ENCODE assay signal across 1 cellular context in the genomic region with DNA sequence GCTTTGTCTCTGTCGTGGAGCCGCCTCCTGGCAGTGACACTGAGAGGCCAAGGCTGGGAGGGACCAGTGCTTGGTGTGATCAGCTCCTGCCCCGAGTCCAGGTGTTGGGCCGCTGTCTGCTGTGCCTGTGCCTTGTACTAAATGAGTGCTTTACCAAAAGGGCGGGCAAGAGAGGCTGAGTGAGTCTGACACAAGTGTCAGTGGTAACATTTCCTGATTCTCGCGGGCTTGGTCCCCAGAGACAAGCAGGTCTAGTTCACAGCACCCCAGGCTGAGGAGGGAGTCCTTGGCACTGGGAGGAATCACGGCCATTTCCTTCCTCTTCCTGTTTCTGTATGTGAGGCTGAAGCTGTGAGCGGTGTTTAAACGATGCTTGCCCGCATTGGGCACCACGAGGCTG.
TF ChIP-seq lines count a peak whose summit lies in the region.

No MANE protein-coding gene starts in this region.

TF ChIP-seq in HepG2, 621 proteins besides CTCF, POLR2A, EP300 and RAD21:
- TF ChIP-seq JARID2 (CRISPR knock-in tag; IDR thresholded peaks at IDR 0.05; ENCODE audit: insufficient replicate concordance) (no peak), ZFP62 (CRISPR knock-in tag; IDR thresholded peaks at IDR 0.05) (no peak), MAFF (IDR thresholded peaks at IDR 0.05; ENCODE audit: low read depth, low read length) (no peak), ZNF24 (IDR thresholded peaks at IDR 0.05) (no peak), ZBTB3 (CRISPR knock-in tag; IDR thresholded peaks at IDR 0.05; ENCODE audit: borderline replicate concordance, low read depth) (no peak), ZNF790 (CRISPR knock-in tag; IDR thresholded peaks at IDR 0.05; ENCODE audit: borderline replicate concordance) (no peak)
